9 cellular contexts compared by ENCODE assay signal in the genomic region with DNA sequence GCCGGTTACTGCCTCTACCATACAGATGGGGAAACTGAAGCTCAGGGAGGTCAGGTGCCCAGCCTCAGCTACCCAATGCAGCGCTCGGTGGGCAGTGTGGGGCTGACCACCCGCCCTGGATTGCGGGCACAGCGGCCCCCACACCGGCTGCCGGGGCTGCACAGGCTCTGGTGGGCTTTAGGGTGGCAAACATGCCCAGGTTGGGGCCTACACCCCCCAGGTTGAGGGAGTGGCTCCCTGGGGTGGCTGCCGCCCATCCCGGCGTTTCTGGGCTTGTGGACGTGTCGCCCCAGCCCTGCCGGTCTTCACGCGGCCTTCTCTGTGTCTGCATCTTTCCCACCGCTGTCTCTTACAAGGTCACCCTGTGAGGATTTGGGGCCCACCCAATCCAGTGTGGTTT. TPM values are rescaled to one million over a fixed set of nuclear protein-coding genes. Genes with fewer than 3 reads are reported as not detected.
"Had no signal": no experiment of that assay in that cellular context is flagged by ENCODE, and none has a peak within 500 bp of the region (broad histone marks: within the 10 kb centered on the region; RNA-seq: fewer than 3 reads in every experiment).

No MANE protein-coding gene starts in this region.

- H3K4me1 Mint-ChIP-seq: IgD-negative memory B cell had no signal

- H3K4me3 ChIP-seq: K562 had no signal

- FAIRE-seq: HepG2, K562 had no signal

- H3K27ac Mint-ChIP-seq: IgD-negative memory B cell had no signal

- DNase-seq: IMR-90, KBM-7, KG1 had no signal

- H3K9ac ChIP-seq: KMS-11 had no signal

- H3K27ac ChIP-seq: HL-60, KMS-11 had no signal

- H3K36me3 Mint-ChIP-seq: IgD-negative memory B cell had no signal

- ATAC-seq: HepG2, K562 had no signal

- H3K9me3 Mint-ChIP-seq: IgD-negative memory B cell had no signal

- H3K4me3 Mint-ChIP-seq: IgD-negative memory B cell had no signal

- H3K4me2 ChIP-seq: KMS-11 had no signal

RNA-seq across cellular contexts. Expression of a gene that starts 40.9 kb away (rescaled TPM):
- total RNA-seq: HT1080, IMR-90, K562 had no signal
- polyA plus RNA-seq: IgD-negative memory B cell, IMR-90, K562 had no signal

RNA-seq across cellular contexts. Expression of a gene that starts 50.1 kb away (rescaled TPM):
- total RNA-seq: HT1080 had no signal
